Comparison of ENCODE assay signal across 9 cellular contexts in the genomic region with DNA sequence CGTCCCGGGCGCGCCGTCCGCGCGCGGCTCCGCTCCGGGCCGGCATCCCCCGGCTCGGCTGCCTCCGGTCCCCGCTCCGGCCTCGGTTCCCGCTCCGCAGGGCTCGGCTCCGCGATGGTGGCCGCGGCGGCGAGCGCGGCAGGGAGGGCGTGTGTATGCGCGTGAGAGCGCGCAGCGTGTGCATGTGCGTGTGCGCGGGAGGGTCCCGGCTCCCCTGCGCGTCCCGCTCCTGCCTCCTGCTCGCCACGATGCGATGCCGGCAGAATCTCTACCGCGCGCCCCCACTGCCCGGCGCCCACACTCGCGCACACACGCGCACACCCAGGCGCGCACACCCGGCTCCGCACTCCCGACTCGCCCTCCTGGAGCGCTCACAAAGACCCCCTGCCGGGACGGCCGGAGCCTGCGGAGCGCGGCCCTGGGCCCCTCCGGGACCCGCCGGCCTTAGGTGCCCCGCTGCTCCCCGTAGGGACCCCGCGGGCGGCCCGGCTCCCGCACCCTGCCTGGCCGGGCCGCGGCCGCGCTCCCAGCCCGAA.
DNase-seq lines count a peak whose midpoint lies in the region; ATAC-seq and TF ChIP-seq lines count a peak whose summit lies in the region.
"Had no signal": no experiment of that assay in that cellular context is flagged by ENCODE, and none has a peak within 500 bp of the region (broad histone marks: within the 10 kb centered on the region; RNA-seq: fewer than 3 reads in every experiment).

No MANE protein-coding gene starts in this region.

- ATAC-seq in HG03442 (IDR thresholded peaks at IDR 0.05; ENCODE audit: unreplicated experiment) (no peak), GM19395 (IDR thresholded peaks at IDR 0.05; ENCODE audit: unreplicated experiment) (no peak)
- no peak for ATAC-seq in activated CD4-positive, CD25-positive, alpha-beta regulatory T cell treated with anti-CD3 and anti-CD28 coated beads, Interleukin-2, amount 50 U/mL, for 24 hours

- peak overlapping the region; percentile 35 for H3K4me3 ChIP-seq in endodermal cell (ENCODE audit: low read length)

- peaks cover 6% of the 10 kb centered on the region for H3K4me1 ChIP-seq in endodermal cell (ENCODE audit: control insufficient read depth, insufficient read depth, low read length)

- peaks cover 69% of the 10 kb centered on the region for H3K27me3 ChIP-seq in endodermal cell (ENCODE audit: control insufficient read depth, insufficient read depth, low read length, poor library complexity, severe bottlenecking)

- no peaks in the 10 kb centered on the region for H3K9me3 ChIP-seq in endodermal cell (ENCODE audit: control insufficient read depth, low read length)

- H3K4me3 Mint-ChIP-seq in endodermal cell, result peak overlapping the region; percentile 48
- peak overlapping the region; percentile 69 for H3K4me3 Mint-ChIP-seq in progenitor cell of endocrine pancreas (ENCODE audit: low read depth)

- H3K36me3 Mint-ChIP-seq in endodermal cell (ENCODE audit: low read depth), result no peaks in the 10 kb centered on the region
- no peaks in the 10 kb centered on the region for H3K36me3 Mint-ChIP-seq in progenitor cell of endocrine pancreas (ENCODE audit: insufficient read depth)

- in situ Hi-C loops in Caki2 (cut with HindIII; ENCODE audit: low pct_unique_long_range_greater_than_20kb, low sequenced_read_pairs), result no loop called here

- peaks cover 11% of the 10 kb centered on the region for H3K4me1 Mint-ChIP-seq in endodermal cell
- H3K4me1 Mint-ChIP-seq in progenitor cell of endocrine pancreas (ENCODE audit: low read depth), result peaks cover 18% of the 10 kb centered on the region

- no peak for TF ChIP-seq CTCF in endodermal cell (conservative IDR thresholded peaks at IDR 0.05)
- no peak for TF ChIP-seq CTCF in progenitor cell of endocrine pancreas (IDR thresholded peaks at IDR 0.05; ENCODE audit: unreplicated experiment)

- no peak overlapping the region for H3K9ac ChIP-seq in endodermal cell (ENCODE audit: extremely low read depth, low read length, poor library complexity, severe bottlenecking)

- no peak overlapping the region for H3K27ac ChIP-seq in endodermal cell (ENCODE audit: low read depth, low read length)

- DNase-seq in Caki2 (ENCODE audit: low read depth) (peak; percentile 10), NCI-H1092 (lab: John Stamatoyannopoulos, UW) (peak; percentile 26), endodermal cell (peak; percentile 66), progenitor cell of endocrine pancreas (ENCODE audit: low spot score, unreplicated experiment) (peak; percentile 37), erythroblast (lab: John Stamatoyannopoulos, UW) (no peak)
- DNase-seq: effector CD4-positive, alpha-beta T cell had no signal

- 0 to 1% methylated on average over 35 to 84 of the region's 84 CpGs for WGBS in endodermal cell (ENCODE audit: insufficient coverage in 1 of 2, insufficient read length in 1 of 2), 2 experiments

- peaks cover 58% of the 10 kb centered on the region for H3K27me3 Mint-ChIP-seq in endodermal cell (ENCODE audit: insufficient read depth)
- peaks cover 36% of the 10 kb centered on the region for H3K27me3 Mint-ChIP-seq in progenitor cell of endocrine pancreas

- H3K9me3 Mint-ChIP-seq in endodermal cell (no peaks in the 10 kb centered on the region), progenitor cell of endocrine pancreas (ENCODE audit: low read depth) (no peaks in the 10 kb centered on the region)

- H3K27ac Mint-ChIP-seq in endodermal cell, result no peak overlapping the region
- no peak overlapping the region for H3K27ac Mint-ChIP-seq in progenitor cell of endocrine pancreas

- TF ChIP-seq POLR2A in erythroblast (IDR thresholded peaks at IDR 0.05; ENCODE audit: low read length), result no peak

- no peaks in the 10 kb centered on the region for H3K36me3 ChIP-seq in endodermal cell (ENCODE audit: control insufficient read depth, insufficient read depth, low read length)

Comparison
In these comparisons a context has a peak if more than half of its experiments do, and no peak if none do; other contexts are left out.
1. DNase-seq: peak in Caki2 (single experiment), NCI-H1092 (single experiment), endodermal cell (single experiment) and progenitor cell of endocrine pancreas (single experiment); none in erythroblast (0 of 2).